In genomic region chr5:94577466-94578245, GRCh38 we compare ENCODE assay signal across 10 cellular contexts.
DNase-seq lines count a peak whose midpoint lies in the region; ATAC-seq and TF ChIP-seq lines count a peak whose summit lies in the region.
"Had no signal": no experiment of that assay in that cellular context is flagged by ENCODE, and none has a peak within 500 bp of the region (broad histone marks: within the 10 kb centered on the region; RNA-seq: fewer than 3 reads in every experiment).

No MANE protein-coding gene starts in this region.

- TF ChIP-seq CTCF in choroid plexus epithelial cell (conservative IDR thresholded peaks at IDR 0.05; ENCODE audit: low read depth, low read length), result no peak

- ATAC-seq in GM18502 (IDR thresholded peaks at IDR 0.05; ENCODE audit: poor library complexity, unreplicated experiment) (peak; percentile 82), GM21423 (IDR thresholded peaks at IDR 0.05; ENCODE audit: unreplicated experiment) (peak; percentile 87), HG03196 (IDR thresholded peaks at IDR 0.05; ENCODE audit: unreplicated experiment) (peak; percentile 75)

- DNase-seq in choroid plexus epithelial cell (ENCODE audit: low read depth) (peak; percentile 17), kidney tubule cell (ENCODE audit: low spot score) (no peak), NCI-H2227 treated with DMSO at 0.1 percent for 48 hours (lab: John Stamatoyannopoulos, UW) (no peak), NCI-H1436 treated with DMSO at 0.1 percent for 48 hours (lab: John Stamatoyannopoulos, UW) (no peak), cerebellar nuclear complex (lab: John Stamatoyannopoulos, UW) (no peak)
- DNase-seq: activated gamma-delta T cell had no signal

- H3K4me3 ChIP-seq in choroid plexus epithelial cell (ENCODE audit: low read depth, low read length), result no peak overlapping the region
- H3K4me3 ChIP-seq: SJSA1 had no signal
